22 cellular contexts compared by ENCODE assay signal in the genomic region with DNA sequence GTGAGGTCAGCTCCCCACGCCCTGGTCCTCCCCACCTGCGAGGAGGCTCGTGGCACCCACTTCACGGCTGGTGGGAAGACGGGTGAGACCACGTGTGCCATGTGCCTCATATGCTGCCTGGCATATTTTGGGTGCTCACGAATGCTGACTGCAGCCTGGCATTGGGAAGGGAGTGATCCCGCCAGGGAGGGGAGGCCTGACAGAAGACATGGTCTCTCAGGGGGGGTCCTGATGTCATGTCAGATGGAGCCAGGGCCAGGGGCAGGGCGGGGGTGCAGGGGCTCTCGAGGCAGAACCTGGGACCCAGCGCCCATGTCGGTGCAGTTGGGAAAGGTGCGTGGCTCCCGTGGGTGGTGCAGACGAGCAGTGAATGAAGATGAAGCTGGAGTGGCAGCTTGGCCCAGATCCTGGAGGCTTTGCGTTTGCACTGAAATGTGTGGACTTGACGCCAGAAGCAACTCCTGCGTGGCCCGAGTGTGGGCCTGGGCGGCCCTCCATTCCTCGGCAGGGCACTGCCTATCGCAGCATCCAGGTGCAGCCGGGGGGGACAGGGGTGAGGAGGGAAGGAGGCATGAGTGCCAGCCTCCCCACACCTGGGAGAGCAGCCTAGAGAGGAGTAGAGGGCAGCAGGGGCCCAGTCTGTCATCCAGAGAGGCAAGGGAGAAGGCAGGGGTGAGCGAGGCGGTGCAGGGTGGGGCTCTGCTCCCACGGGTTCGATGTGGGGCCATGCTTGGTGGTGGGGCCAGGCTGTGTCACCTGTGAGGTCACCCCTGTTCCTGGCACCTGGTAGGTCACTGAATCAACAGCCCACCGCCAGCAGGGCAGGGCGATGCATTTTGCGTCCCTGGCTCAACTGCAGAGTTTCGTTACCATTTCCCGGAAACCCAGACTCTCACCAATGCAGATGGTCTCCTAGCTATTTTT.
"Had no signal": no experiment of that assay in that cellular context is flagged by ENCODE, and none has a peak within 500 bp of the region (broad histone marks: within the 10 kb centered on the region; RNA-seq: fewer than 3 reads in every experiment).

No MANE protein-coding gene starts in this region.

- H3K4me1 ChIP-seq: esophagus muscularis mucosa, foreskin keratinocyte, gastroesophageal sphincter, heart right ventricle, left ventricle myocardium inferior, lower lobe of right lung, prostate gland, stomach, thyroid gland had no signal

- H3K27ac ChIP-seq: coronary artery, esophagus muscularis mucosa, foreskin keratinocyte, gastroesophageal sphincter, heart right ventricle, left ventricle myocardium inferior, lower lobe of right lung, prostate gland, stomach, thyroid gland had no signal

- DNase-seq: dermis blood vessel endothelial cell; effector memory CD4-positive, alpha-beta T cell; foreskin keratinocyte; heart right ventricle; hippocampal formation; kidney glomerular epithelial cell; left colon; left ventricle myocardium inferior; lower lobe of right lung; naive thymus-derived CD8-positive, alpha-beta T cell; small intestine; stimulated activated CD4-positive, alpha-beta T cell treated with anti-CD3 and anti-CD28 coated beads, Interleukin-15, amount 100 ng/mL, for 24 hours; stimulated activated CD4-positive, alpha-beta T cell treated with anti-CD3 and anti-CD28 coated beads, Interleukin-2, amount 100 ng/mL, for 48 hours; stimulated activated naive B cell treated with anti-CD40 and anti-IgM and Interleukin-4, amounts not matched to agents 10 μg/mL and 1 μg/mL and 100 μg/mL, for 72 hours; stomach; thyroid gland had no signal

- H3K4me3 ChIP-seq: coronary artery, esophagus muscularis mucosa, gastroesophageal sphincter, heart right ventricle, left ventricle myocardium inferior, lower lobe of right lung, prostate gland, stomach, thyroid gland had no signal

- ATAC-seq: foreskin keratinocyte; gastroesophageal sphincter; left colon; lower lobe of right lung; naive thymus-derived CD8-positive, alpha-beta T cell; stimulated activated naive B cell treated with anti-CD40 and anti-IgM and Interleukin-4, amounts not matched to agents 10 μg/mL and 1 μg/mL and 100 μg/mL, for 72 hours had no signal

- H3K27ac Mint-ChIP-seq: naive thymus-derived CD8-positive, alpha-beta T cell; stimulated activated naive B cell treated with anti-CD40 and anti-IgM and Interleukin-4, amounts not matched to agents 10 μg/mL and 1 μg/mL and 100 μg/mL, for 72 hours; type B pancreatic cell had no signal

- H3K9me3 ChIP-seq: esophagus muscularis mucosa, gastroesophageal sphincter, heart right ventricle, left ventricle myocardium inferior, lower lobe of right lung, prostate gland, stomach, thyroid gland had no signal

- H3K27me3 ChIP-seq: foreskin keratinocyte, thyroid gland had no signal

- H3K9me3 Mint-ChIP-seq: naive thymus-derived CD8-positive, alpha-beta T cell; neural crest cell; stimulated activated naive B cell treated with anti-CD40 and anti-IgM and Interleukin-4, amounts not matched to agents 10 μg/mL and 1 μg/mL and 100 μg/mL, for 72 hours; type B pancreatic cell had no signal

- H3K4me1 Mint-ChIP-seq: stimulated activated naive B cell treated with anti-CD40 and anti-IgM and Interleukin-4, amounts not matched to agents 10 μg/mL and 1 μg/mL and 100 μg/mL, for 72 hours had no signal

- H3K4me3 Mint-ChIP-seq: naive thymus-derived CD8-positive, alpha-beta T cell; neural crest cell; stimulated activated naive B cell treated with anti-CD40 and anti-IgM and Interleukin-4, amounts not matched to agents 10 μg/mL and 1 μg/mL and 100 μg/mL, for 72 hours; type B pancreatic cell had no signal

- H3K36me3 ChIP-seq: esophagus muscularis mucosa, gastroesophageal sphincter, heart right ventricle, left ventricle myocardium inferior, lower lobe of right lung, prostate gland, stomach, thyroid gland had no signal
